23 cellular contexts compared by ENCODE assay signal in the genomic region with DNA sequence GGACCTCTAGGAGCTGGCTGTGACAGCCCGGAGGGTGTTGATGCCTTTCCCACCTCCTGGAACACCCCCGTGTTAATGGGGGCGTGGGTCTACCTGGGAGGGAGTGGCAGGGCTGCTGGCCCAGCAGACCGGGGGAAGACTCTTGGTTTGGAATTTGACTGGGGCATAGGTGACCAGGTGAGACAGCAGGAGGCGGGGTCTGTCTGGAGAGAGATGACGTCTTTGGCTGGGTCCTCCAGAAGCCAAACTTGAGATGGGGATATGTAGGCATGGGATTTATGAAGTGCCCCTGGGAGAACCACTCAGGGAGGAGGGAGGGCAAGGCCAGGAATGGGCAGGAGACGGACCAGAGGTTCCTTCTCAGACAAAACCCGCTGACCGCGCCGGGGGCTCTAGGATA. TPM values are rescaled to one million over a fixed set of nuclear protein-coding genes. Genes with fewer than 3 reads are reported as not detected.
DNase-seq lines count a peak whose midpoint lies in the region; ATAC-seq and TF ChIP-seq lines count a peak whose summit lies in the region.
"Had no signal": no experiment of that assay in that cellular context is flagged by ENCODE, and none has a peak within 500 bp of the region (broad histone marks: within the 10 kb centered on the region; RNA-seq: fewer than 3 reads in every experiment).

No MANE protein-coding gene starts in this region.

- H3K27ac ChIP-seq in lower lobe of right lung, result peak overlapping the region; percentile 62
- H3K27ac ChIP-seq in thyroid gland, result peak overlapping the region in 2 of 3 donors; percentile 15 to 63
- H3K27ac ChIP-seq: parathyroid adenoma had no signal

- H3K27me3 Mint-ChIP-seq in HFFc6 (ENCODE audit: insufficient read depth) (peaks cover 5% of the 10 kb centered on the region), brain (no peaks in the 10 kb centered on the region)

- TF ChIP-seq CTCF in HFFc6 (IDR thresholded peaks at IDR 0.05) (no peak), brain (conservative IDR thresholded peaks at IDR 0.05) (no peak), lower lobe of right lung (IDR thresholded peaks at IDR 0.05) (no peak), thyroid gland (IDR thresholded peaks at IDR 0.05) (no peak), GM20000 (IDR thresholded peaks at IDR 0.05; ENCODE audit: extremely low read depth, missing control alignments) (no peak)

- intact Hi-C loops in lower lobe of right lung (cut with DNase I) (no loop called here), thyroid gland (cut with DNase I) (no loop called here)

- H3K36me3 Mint-ChIP-seq in HFFc6 (ENCODE audit: low read depth) (peaks cover 15% of the 10 kb centered on the region), brain (peaks cover 15% of the 10 kb centered on the region)

- TF ChIP-seq POLR2A in thyroid gland (IDR thresholded peaks at IDR 0.05), result no peak

- H3K9me3 ChIP-seq in lower lobe of right lung (no peaks in the 10 kb centered on the region), thyroid gland (no peaks in the 10 kb centered on the region), MG63 (no peaks in the 10 kb centered on the region)
- H3K9me3 ChIP-seq: HAP-1, stomach had no signal

- WGBS in thyroid gland, 2 donors, result 44 to 51% methylated on average over 11 of the region's 11 CpGs

- peaks cover 60% of the 10 kb centered on the region for H3K4me1 Mint-ChIP-seq in HFFc6 (ENCODE audit: low read depth)
- peaks cover 44% of the 10 kb centered on the region for H3K4me1 Mint-ChIP-seq in brain

- peaks cover 38% of the 10 kb centered on the region for H3K36me3 ChIP-seq in lower lobe of right lung
- no peaks in the 10 kb centered on the region for H3K36me3 ChIP-seq in thyroid gland
- H3K36me3 ChIP-seq in MG63, result peaks cover 59% of the 10 kb centered on the region

- H3K9me3 Mint-ChIP-seq in HFFc6 (no peaks in the 10 kb centered on the region), brain (no peaks in the 10 kb centered on the region)

- H3K27ac Mint-ChIP-seq in HFFc6 (peak overlapping the region; percentile 61), brain (peak overlapping the region in 3 of 5 experiments; percentile 40 to 70 (median 66))

- H3K4me3 Mint-ChIP-seq in HFFc6 (no peak overlapping the region), brain (no peak overlapping the region)

- DNase-seq in HFFc6, result no peak
- DNase-seq in lower lobe of right lung, result no peak
- DNase-seq in thyroid gland, result peak; percentile 59 to 70
- DNase-seq in MG63, result no peak
- DNase-seq in GM03348 (ENCODE audit: low spot score), result no peak
- DNase-seq in GM20000 (ENCODE audit: low spot score), result no peak
- DNase-seq in NCI-H526 treated with DMSO at 0.1 percent for 48 hours (lab: John Stamatoyannopoulos, UW), result no peak
- DNase-seq: activated CD4-positive, alpha-beta T cell treated with anti-CD3 and anti-CD28 coated beads for 48 hours; activated CD8-positive, alpha-beta memory T cell treated with anti-CD3 and anti-CD28 coated beads, Interleukin-2, amount 50 U/mL, for 48 hours; activated effector memory CD4-positive, alpha-beta T cell treated with anti-CD3 and anti-CD28 coated beads, Interleukin-2, amount 50 U/mL, for 16 hours; C1 segment of cervical spinal cord; DMS 273 treated with DMSO at 0.1 percent for 48 hours; effector CD8-positive, alpha-beta T cell; head of caudate nucleus; KBM-7; NCI-H2081 treated with DMSO at 0.1 percent for 48 hours; NCI-H510A; Right ventricle myocardium superior; stomach had no signal

- H3K4me3 ChIP-seq in lower lobe of right lung (no peak overlapping the region), thyroid gland (replicated peaks in 1 of 3) (no peak overlapping the region), MG63 (no peak overlapping the region)
- H3K4me3 ChIP-seq: HAP-1, stomach had no signal

- peak; percentile 68 to 84 for ATAC-seq in lower lobe of right lung
- ATAC-seq: sciatic nerve had no signal

- peaks cover 54% of the 10 kb centered on the region for H3K4me1 ChIP-seq in lower lobe of right lung
- peaks cover 37 to 41% of the 10 kb centered on the region in 2 donors for H3K4me1 ChIP-seq in thyroid gland
- H3K4me1 ChIP-seq: HAP-1, parathyroid adenoma had no signal

- H3K27me3 ChIP-seq in lower lobe of right lung (ENCODE audit: low read depth) (no peaks in the 10 kb centered on the region), thyroid gland (no peaks in the 10 kb centered on the region), MG63 (no peaks in the 10 kb centered on the region)
- H3K27me3 ChIP-seq: stomach had no signal

RNA-seq across cellular contexts. Expression of a gene that starts 42.6 kb away (rescaled TPM):
- total RNA-seq in HFFc6 (2021; fragmentation: NEBNext Ultra II Directional; extraction: Animal tissue kit (Norgen Biotek cat#: 25700)), result 10 to 100 TPM; 66.5 to 81.1 (median 71.4) TPM
- polyA plus RNA-seq in brain (ENCODE audit: insufficient read depth, low read depth, low replicate concordance), result 43.2 TPM
- 125 TPM for total RNA-seq in lower lobe of right lung
- 10 to 100 TPM; 10.7 to 12.8 (median 11.0) TPM for total RNA-seq in thyroid gland
- 25.0 and 33.1 TPM in 2 replicates for total RNA-seq in MG63 (2014; rRNA removed; shearing (Covaris generic); ENCODE audit: low replicate concordance)

Comparison
In these comparisons a context has a peak if more than half of its experiments do, and no peak if none do; other contexts are left out.
1. DNase-seq: peak in thyroid gland (2 of 2); none in HFFc6 (single experiment), lower lobe of right lung (single experiment), MG63 (single experiment), GM03348 (single experiment), GM20000 (single experiment) and NCI-H526 treated with DMSO at 0.1 percent for 48 hours (single experiment).